Comparison of ENCODE assay signal across 19 cellular contexts in the genomic region with DNA sequence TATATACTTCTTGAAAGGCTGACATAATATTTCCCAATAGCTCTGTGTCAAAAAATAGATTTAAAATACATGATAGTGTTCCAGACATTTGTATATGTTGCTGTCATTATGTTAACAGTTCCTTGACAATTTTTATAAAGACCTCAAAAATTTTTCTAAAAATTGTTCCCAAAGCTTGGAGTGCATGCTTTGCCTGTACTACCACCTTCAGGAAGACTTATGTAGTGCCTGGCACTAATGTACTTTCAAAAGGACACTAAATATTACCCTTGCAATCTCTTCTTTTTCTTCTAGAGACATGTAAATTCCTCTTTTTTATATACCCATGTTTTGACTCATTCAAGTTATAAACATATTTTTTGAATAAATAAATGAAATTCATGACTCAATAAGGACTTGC. TPM values are rescaled to one million over a fixed set of nuclear protein-coding genes. Genes with fewer than 3 reads are reported as not detected.
A peak's percentile ranks its signal among the peaks of the same experiment; 100 is the strongest.
DNase-seq lines count a peak whose midpoint lies in the region; ATAC-seq, FAIRE-seq and TF ChIP-seq lines count a peak whose summit lies in the region.
"Had no signal": no experiment of that assay in that cellular context is flagged by ENCODE, and none has a peak within 500 bp of the region (broad histone marks: within the 10 kb centered on the region; RNA-seq: fewer than 3 reads in every experiment).

No MANE protein-coding gene starts in this region.

- H3K36me3 ChIP-seq in astrocyte (ENCODE audit: insufficient read depth, low read length) = no peaks in the 10 kb centered on the region
- no peaks in the 10 kb centered on the region for H3K36me3 ChIP-seq in sigmoid colon
- H3K36me3 ChIP-seq: gastroesophageal sphincter had no signal

- H3K27me3 ChIP-seq in astrocyte (ENCODE audit: insufficient read depth, low read length) (no peaks in the 10 kb centered on the region), sigmoid colon (no peaks in the 10 kb centered on the region)

- no peaks in the 10 kb centered on the region for H3K79me2 ChIP-seq in astrocyte (ENCODE audit: insufficient read depth, low read length)

- H3K4me2 ChIP-seq in astrocyte (ENCODE audit: low read length) = no peak overlapping the region

- peak; percentile 34 for DNase-seq in NCI-H748 (lab: John Stamatoyannopoulos, UW; ENCODE audit: unreplicated experiment)
- no peak for DNase-seq in NCI-H748 treated with DMSO at 0.1 percent for 48 hours (lab: John Stamatoyannopoulos, UW)
- DNase-seq in HuH-7 (ENCODE audit: low spot score) = peak; percentile 26
- DNase-seq in astrocyte (ENCODE audit: low read depth) = no peak
- DNase-seq in progenitor cell of endocrine pancreas (ENCODE audit: low spot score, unreplicated experiment) = no peak
- DNase-seq in NCI-H187 (lab: John Stamatoyannopoulos, UW) = no peak
- no peak for DNase-seq in sigmoid colon
- DNase-seq: activated CD8-positive, alpha-beta memory T cell treated with anti-CD3 and anti-CD28 coated beads, Interleukin-2, amount 50 U/mL, for 4 hours; amniotic stem cell; dorsolateral prefrontal cortex; EL; NCI-H2171; nucleus accumbens; stimulated activated CD4-positive, alpha-beta T cell treated with anti-CD3 and anti-CD28 coated beads, Interleukin-15, amount 100 ng/mL, for 24 hours; stimulated activated CD8-positive, alpha-beta memory T cell treated with anti-CD3 and anti-CD28 coated beads, Interleukin-4, amount 100 ng/mL, for 48 hours had no signal

- no peak for ATAC-seq in GM19328 (IDR thresholded peaks at IDR 0.05; ENCODE audit: unreplicated experiment)
- ATAC-seq: gastroesophageal sphincter, left lobe of liver had no signal

- H3K9me3 Mint-ChIP-seq in astrocyte (ENCODE audit: unreplicated experiment) = no peaks in the 10 kb centered on the region
- no peaks in the 10 kb centered on the region for H3K9me3 Mint-ChIP-seq in progenitor cell of endocrine pancreas (ENCODE audit: low read depth)

- peak; percentile 13 for TF ChIP-seq CTCF in astrocyte (IDR thresholded peaks at IDR 0.05; ENCODE audit: insufficient read depth, low read depth, low read length)
- TF ChIP-seq CTCF in progenitor cell of endocrine pancreas (IDR thresholded peaks at IDR 0.05; ENCODE audit: unreplicated experiment) = peak; percentile 20
- no peak for TF ChIP-seq CTCF in sigmoid colon (IDR thresholded peaks at IDR 0.05)

- H2AFZ ChIP-seq in astrocyte (ENCODE audit: low read depth, low read length) = no peak overlapping the region

- TF ChIP-seq EP300 in sigmoid colon (IDR thresholded peaks at IDR 0.05) = no peak

- H3K4me3 ChIP-seq in astrocyte (ENCODE audit: insufficient read depth, low read depth, low read length) (no peak overlapping the region), sigmoid colon (no peak overlapping the region)
- H3K4me3 ChIP-seq: dorsolateral prefrontal cortex, gastroesophageal sphincter had no signal

- H3K27ac Mint-ChIP-seq in astrocyte (ENCODE audit: unreplicated experiment) (no peak overlapping the region), progenitor cell of endocrine pancreas (no peak overlapping the region)

- H4K20me1 ChIP-seq in astrocyte (ENCODE audit: insufficient read depth, low read length) = no peaks in the 10 kb centered on the region

- no peak for FAIRE-seq in astrocyte (lab: Jason Lieb, UNC)
- FAIRE-seq: urothelium cell line had no signal

- H3K36me3 Mint-ChIP-seq in astrocyte (ENCODE audit: low read depth, unreplicated experiment) (no peaks in the 10 kb centered on the region), progenitor cell of endocrine pancreas (ENCODE audit: insufficient read depth) (no peaks in the 10 kb centered on the region)

- H3K4me1 Mint-ChIP-seq in astrocyte (ENCODE audit: low read depth, unreplicated experiment) (no peaks in the 10 kb centered on the region), progenitor cell of endocrine pancreas (ENCODE audit: low read depth) (peaks cover 2% of the 10 kb centered on the region)

- H3K9me3 ChIP-seq in astrocyte (ENCODE audit: insufficient read depth, low read depth, low read length) (no peaks in the 10 kb centered on the region), sigmoid colon (no peaks in the 10 kb centered on the region)
- H3K9me3 ChIP-seq: gastroesophageal sphincter had no signal

- peaks cover 11% of the 10 kb centered on the region for H3K27me3 Mint-ChIP-seq in astrocyte (ENCODE audit: low read depth, unreplicated experiment)
- H3K27me3 Mint-ChIP-seq in progenitor cell of endocrine pancreas = peaks cover 3% of the 10 kb centered on the region

- H3K27ac ChIP-seq in astrocyte (ENCODE audit: low read depth, low read length) (no peak overlapping the region), sigmoid colon (no peak overlapping the region)
- H3K27ac ChIP-seq: dorsolateral prefrontal cortex, gastroesophageal sphincter had no signal

- H3K4me3 Mint-ChIP-seq in astrocyte (ENCODE audit: unreplicated experiment) (no peak overlapping the region), progenitor cell of endocrine pancreas (ENCODE audit: low read depth) (no peak overlapping the region)

- H3K4me1 ChIP-seq in astrocyte (ENCODE audit: insufficient read depth, low read length) (no peaks in the 10 kb centered on the region), sigmoid colon (no peaks in the 10 kb centered on the region)
- H3K4me1 ChIP-seq: gastroesophageal sphincter had no signal

- H3K9ac ChIP-seq in astrocyte (ENCODE audit: low read length) = no peak overlapping the region

- TF ChIP-seq POLR2A in sigmoid colon (IDR thresholded peaks at IDR 0.05) = no peak

- intact Hi-C loops in sigmoid colon (cut with DNase I) = no loop called here

RNA-seq across cellular contexts. Expression of gene SP8, which starts 48.0 kb away (rescaled TPM):
- total RNA-seq in astrocyte (0.36 and 0.70 TPM in 2 replicates), progenitor cell of endocrine pancreas (1.1 and 2.1 TPM in 2 replicates), sigmoid colon (not detected)
- not detected for polyA plus RNA-seq in sigmoid colon
- total RNA-seq: gastroesophageal sphincter, left lobe of liver had no signal

Comparison
In these comparisons a context has a peak if more than half of its experiments do, and no peak if none do; other contexts are left out.
1. DNase-seq: peak in NCI-H748 (single experiment) and HuH-7 (single experiment); none in NCI-H748 treated with DMSO at 0.1 percent for 48 hours (single experiment), astrocyte (single experiment), progenitor cell of endocrine pancreas (single experiment), NCI-H187 (0 of 2) and sigmoid colon (single experiment).
2. CTCF ChIP-seq: peak in astrocyte (single experiment) and progenitor cell of endocrine pancreas (single experiment); none in sigmoid colon (0 of 4).